1 cellular context compared by ENCODE assay signal in the genomic region with DNA sequence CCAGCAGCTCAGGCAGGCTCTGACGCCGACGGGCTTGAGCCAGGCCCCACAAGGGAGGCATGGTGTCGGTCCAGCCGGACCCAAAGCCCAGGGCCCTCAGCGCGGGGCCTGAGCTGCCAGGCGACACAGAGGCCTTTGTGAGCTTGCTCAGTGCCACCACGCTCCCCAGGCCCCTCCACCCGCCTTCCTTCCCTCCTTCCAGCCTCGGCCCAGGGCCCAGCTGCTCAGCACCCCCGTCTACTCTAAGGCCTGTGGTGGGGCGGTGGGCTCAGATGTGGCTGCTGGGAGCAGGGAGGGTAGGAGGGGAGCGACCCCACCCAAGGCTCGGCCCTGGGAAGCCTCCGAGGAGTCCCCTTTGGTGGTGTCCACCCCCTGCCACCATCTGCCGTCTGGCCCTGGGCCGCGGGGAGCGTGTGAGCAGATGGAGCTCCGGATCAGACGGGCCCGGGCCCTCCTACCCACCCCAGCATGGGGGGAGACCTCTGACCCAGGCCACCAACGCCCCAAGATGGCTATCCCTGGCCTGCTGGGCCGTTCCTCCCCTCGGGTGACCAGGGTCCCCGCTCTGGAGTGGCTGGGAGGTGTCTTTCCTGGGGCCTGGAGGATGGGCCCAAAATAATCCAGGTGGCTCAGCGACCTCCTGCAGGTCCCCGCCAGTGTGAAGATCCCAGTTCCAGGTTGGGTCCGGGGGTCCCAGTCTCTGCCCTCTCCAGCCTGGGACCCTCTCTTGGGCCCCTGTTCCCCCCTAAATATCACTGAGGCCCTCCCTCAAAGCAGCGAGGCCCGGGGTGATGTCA.
TF ChIP-seq lines count a peak whose summit lies in the region.

No MANE protein-coding gene starts in this region.

TF ChIP-seq in IMR-90, 13 proteins besides CTCF, POLR2A, EP300 and RAD21 (continued from another document):
- TF ChIP-seq SMC3 (IDR thresholded peaks at IDR 0.05; ENCODE audit: low read depth, low read length) (no peak), FOS (IDR thresholded peaks at IDR 0.05; ENCODE audit: low read depth, low read length) (no peak), NFE2L2 (IDR thresholded peaks at IDR 0.05; ENCODE audit: low read depth, low read length) (no peak), MAFK (IDR thresholded peaks at IDR 0.05; ENCODE audit: low read depth, low read length) (no peak), RCOR1 (IDR thresholded peaks at IDR 0.05; ENCODE audit: insufficient replicate concordance, low read length) (no peak), RFX5 (IDR thresholded peaks at IDR 0.05; ENCODE audit: low read depth, low read length) (no peak)
